9 cellular contexts compared by ENCODE assay signal in the genomic region with DNA sequence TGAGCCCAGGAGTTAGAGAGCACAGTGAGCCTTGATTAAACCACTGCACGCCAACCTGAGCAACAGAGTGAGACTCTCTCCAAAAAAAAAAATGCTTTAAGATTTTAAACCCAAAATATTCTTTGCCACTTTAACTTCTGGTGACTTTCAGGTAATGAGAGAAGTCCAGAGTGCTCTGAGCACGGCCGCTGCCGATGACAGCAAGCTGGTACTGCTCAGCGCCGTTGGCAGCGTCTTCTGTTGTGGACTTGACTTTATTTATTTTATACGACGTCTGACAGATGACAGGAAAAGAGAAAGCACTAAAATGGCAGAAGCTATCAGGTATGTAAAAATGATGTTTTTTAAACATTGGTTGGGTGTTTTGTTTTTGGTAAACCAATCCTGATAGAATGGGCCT.
"Had no signal": no experiment of that assay in that cellular context is flagged by ENCODE, and none has a peak within 500 bp of the region (broad histone marks: within the 10 kb centered on the region; RNA-seq: fewer than 3 reads in every experiment).

No MANE protein-coding gene starts in this region.

- H3K9me3 Mint-ChIP-seq: GM23338, H9, HFFc6 had no signal

- H3K4me3 Mint-ChIP-seq: GM23338, H9, HFFc6 had no signal

- H3K27ac ChIP-seq: GM23248 had no signal

- DNase-seq: GM23248, GOT3, H7, H9, HCEC 1CT, HFFc6 had no signal

- H3K9ac ChIP-seq: GM23248 had no signal

- ATAC-seq: GM23338, HCT116 had no signal

- H3K4me3 ChIP-seq: GM23248, GM23338, HAP-1 had no signal

- H3K27ac Mint-ChIP-seq: HFFc6 had no signal

- H3K36me3 ChIP-seq: HAP-1 had no signal

- H3K9me3 ChIP-seq: HAP-1 had no signal
